In the genomic region with DNA sequence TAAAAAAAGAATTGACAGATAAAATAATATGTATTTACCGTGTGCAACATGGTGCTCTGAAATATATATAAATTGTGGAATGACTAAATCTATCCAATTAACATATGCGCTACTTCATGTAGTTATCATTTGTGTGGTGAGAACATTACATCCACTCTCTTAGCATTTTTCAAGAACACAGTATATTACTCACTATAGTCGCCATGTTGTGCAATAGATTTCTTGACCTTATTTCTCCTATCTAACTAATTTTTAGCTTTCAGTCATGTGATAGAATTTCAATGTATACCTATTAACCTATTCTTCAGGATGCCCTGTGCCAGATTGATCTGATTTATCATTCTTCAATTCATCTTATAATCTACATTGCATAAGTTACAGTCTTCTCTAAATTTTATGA, we compare ENCODE assay signal across 18 cellular contexts.
DNase-seq lines count a peak whose midpoint lies in the region; ATAC-seq, FAIRE-seq and TF ChIP-seq lines count a peak whose summit lies in the region.
"Had no signal": no experiment of that assay in that cellular context is flagged by ENCODE, and none has a peak within 500 bp of the region (broad histone marks: within the 10 kb centered on the region; RNA-seq: fewer than 3 reads in every experiment).

No MANE protein-coding gene starts in this region.

- H3K36me3 ChIP-seq in HepG2 (replicated peaks in 1 of 2; ENCODE audit: control insufficient read depth in 1 of 2, insufficient read depth in 2 of 2, low read length in 2 of 2) = no peaks in the 10 kb centered on the region
- no peaks in the 10 kb centered on the region for H3K36me3 ChIP-seq in right lobe of liver
- no peaks in the 10 kb centered on the region for H3K36me3 ChIP-seq in brain microvascular endothelial cell (replicated peaks)
- H3K36me3 ChIP-seq in smooth muscle cell (ENCODE audit: low read depth) = no peaks in the 10 kb centered on the region
- H3K36me3 ChIP-seq: BLaER1 treated with 17β-estradiol and CSF1 and Interleukin-3, amounts not matched to agents 10 nM and 100 nM; HAP-1 had no signal

- H3K4me2 ChIP-seq in HepG2 (ENCODE audit: low read depth, low read length) (no peak overlapping the region), smooth muscle cell (peak overlapping the region; percentile 28)
- H3K4me2 ChIP-seq: BLaER1 treated with 17β-estradiol and CSF1 and Interleukin-3, amounts not matched to agents 10 nM and 100 nM had no signal

- peaks cover 4% of the 10 kb centered on the region for H3F3A ChIP-seq in smooth muscle cell (ENCODE audit: low read depth)

- no peaks in the 10 kb centered on the region for H3K79me2 ChIP-seq in HepG2 (ENCODE audit: insufficient read depth, low read length)
- no peaks in the 10 kb centered on the region for H3K79me2 ChIP-seq in smooth muscle cell (ENCODE audit: low read depth)

- FAIRE-seq in HepG2 (lab: Jason Lieb, UNC) = no peak
- FAIRE-seq: GM12891, H1 had no signal

- H3K4me1 ChIP-seq in HepG2 (ENCODE audit: insufficient read depth, low read length) (no peaks in the 10 kb centered on the region), right lobe of liver (no peaks in the 10 kb centered on the region), smooth muscle cell (ENCODE audit: low read depth) (no peaks in the 10 kb centered on the region)
- H3K4me1 ChIP-seq: BLaER1 treated with 17β-estradiol and CSF1 and Interleukin-3, amounts not matched to agents 10 nM and 100 nM had no signal

- DNase-seq in HepG2 (ENCODE audit: low spot score) (no peak), right lobe of liver (no peak), brain microvascular endothelial cell (no peak), fibroblast of villous mesenchyme (ENCODE audit: low read depth) (peak; percentile 75), smooth muscle cell (lab: John Stamatoyannopoulos, UW; ENCODE audit: unreplicated experiment) (no peak), NCI-H1105 (lab: John Stamatoyannopoulos, UW) (no peak), NCI-H748 treated with DMSO at 0.1 percent for 48 hours (lab: John Stamatoyannopoulos, UW) (no peak)
- DNase-seq: 8988T; ACHN; Calu3; CD4-positive, CD25-positive, alpha-beta regulatory T cell; DMS 273 treated with DMSO at 0.1 percent for 48 hours; HFFc6 had no signal

- CTCF ChIA-PET in HepG2 (lab: Yijun Ruan, JAX; ENCODE audit: low intra/inter-chr PET ratio, low total read pairs) = no interaction called here

- H2AFZ ChIP-seq in HepG2 (ENCODE audit: low read length) (no peak overlapping the region), smooth muscle cell (ENCODE audit: low read depth) (peak overlapping the region; percentile 11)

- H3K9ac ChIP-seq in HepG2 (ENCODE audit: insufficient read depth, low read depth, low read length) (no peak overlapping the region), smooth muscle cell (ENCODE audit: low read depth) (no peak overlapping the region)
- H3K9ac ChIP-seq: BLaER1 treated with 17β-estradiol and CSF1 and Interleukin-3, amounts not matched to agents 10 nM and 100 nM had no signal

- POLR2A ChIA-PET in HepG2 (lab: Yijun Ruan, JAX) = no interaction called here

- H3K4me3 ChIP-seq in HepG2 (replicated peaks in 1 of 3; ENCODE audit: insufficient read depth in 1 of 3, low read depth in 2 of 3, low read length in 3 of 3) = no peak overlapping the region
- no peak overlapping the region for H3K4me3 ChIP-seq in right lobe of liver
- no peak overlapping the region for H3K4me3 ChIP-seq in brain microvascular endothelial cell (ENCODE audit: low read depth, low read length)
- no peak overlapping the region for H3K4me3 ChIP-seq in fibroblast of villous mesenchyme (ENCODE audit: low read depth, low read length)
- no peak overlapping the region for H3K4me3 ChIP-seq in smooth muscle cell
- H3K4me3 ChIP-seq: BLaER1 treated with 17β-estradiol and CSF1 and Interleukin-3, amounts not matched to agents 10 nM and 100 nM; HAP-1 had no signal

- WGBS in HepG2 (ENCODE audit: low lambda C conversion rate) = 91% methylated on average over 3 of the region's 3 CpGs
- WGBS in right lobe of liver (ENCODE audit: insufficient coverage, low coverage, low lambda C conversion rate, missing lambda C conversion rate) = 78% methylated on average over 3 of the region's 3 CpGs
- WGBS in smooth muscle cell (ENCODE audit: low lambda C conversion rate) = 58% methylated on average over 3 of the region's 3 CpGs

- intact Hi-C loops in HepG2 (cut with micrococcal nuclease; ENCODE audit: unreplicated experiment) (no loop called here), right lobe of liver (cut with DNase I) (no loop called here)

- no peak for ATAC-seq in HepG2
- no peak for ATAC-seq in right lobe of liver
- ATAC-seq in esophagus mucosa = no peak

- TF ChIP-seq POLR2A in HepG2 (IDR thresholded peaks at IDR 0.05; ENCODE audit: insufficient read depth in 1 of 2, low read depth in 2 of 2, low read length in 2 of 2) (no peak), right lobe of liver (IDR thresholded peaks at IDR 0.05) (no peak)

- H4K20me1 ChIP-seq in HepG2 (ENCODE audit: insufficient read depth, low read length) = no peaks in the 10 kb centered on the region
- H4K20me1 ChIP-seq in smooth muscle cell (ENCODE audit: low read depth) = no peaks in the 10 kb centered on the region
- H4K20me1 ChIP-seq: BLaER1 treated with 17β-estradiol and CSF1 and Interleukin-3, amounts not matched to agents 10 nM and 100 nM had no signal

- TF ChIP-seq CTCF in HepG2 (CRISPR knock-in tag; IDR thresholded peaks at IDR 0.05) = no peak
- no peak for TF ChIP-seq CTCF in right lobe of liver (IDR thresholded peaks at IDR 0.05)
- no peak for TF ChIP-seq CTCF in brain microvascular endothelial cell (IDR thresholded peaks at IDR 0.05; ENCODE audit: low read depth, low read length, missing control alignments)
- no peak for TF ChIP-seq CTCF in fibroblast of villous mesenchyme (IDR thresholded peaks at IDR 0.05; ENCODE audit: insufficient read depth, low read depth, low read length)
- no peak for TF ChIP-seq CTCF in smooth muscle cell (IDR thresholded peaks at IDR 0.05; ENCODE audit: borderline replicate concordance, insufficient read depth, poor library complexity, severe bottlenecking)

- H3K27ac ChIP-seq in HepG2 (ENCODE audit: extremely low read length, insufficient read depth, low read length) (no peak overlapping the region), right lobe of liver (no peak overlapping the region), brain microvascular endothelial cell (peak overlapping the region; percentile 9), smooth muscle cell (ENCODE audit: low read depth) (peak overlapping the region; percentile 84)
- H3K27ac ChIP-seq: BLaER1 treated with 17β-estradiol and CSF1 and Interleukin-3, amounts not matched to agents 10 nM and 100 nM had no signal

- H3K27me3 ChIP-seq in HepG2 (ENCODE audit: control insufficient read depth in 1 of 2, insufficient read depth in 2 of 2, low read length in 2 of 2) = no peaks in the 10 kb centered on the region
- no peaks in the 10 kb centered on the region for H3K27me3 ChIP-seq in right lobe of liver
- no peaks in the 10 kb centered on the region for H3K27me3 ChIP-seq in brain microvascular endothelial cell (replicated peaks)
- no peaks in the 10 kb centered on the region for H3K27me3 ChIP-seq in smooth muscle cell (ENCODE audit: low read depth)
- H3K27me3 ChIP-seq: BLaER1 treated with 17β-estradiol and CSF1 and Interleukin-3, amounts not matched to agents 10 nM and 100 nM had no signal

- H3K9me3 ChIP-seq in HepG2 (ENCODE audit: low read length) (peaks cover 9% of the 10 kb centered on the region), right lobe of liver (no peaks in the 10 kb centered on the region), smooth muscle cell (replicated peaks; ENCODE audit: low read depth) (no peaks in the 10 kb centered on the region)
- H3K9me3 ChIP-seq: HAP-1 had no signal

- in situ Hi-C loops in HepG2 (cut with HindIII; ENCODE audit: extremely low pct_ligation_motif_present, low pct_unique_long_range_greater_than_20kb) (loop anchor here (10.0 kb wide), 1 partner anchor 176 kb away; no protein-coding TSS in a partner anchor), brain microvascular endothelial cell (cut with HindIII; ENCODE audit: low pct_ligation_motif_present, low sequenced_read_pairs) (no loop called here)

- BruUV-seq in HepG2 (replicated peaks; lab: Mats Ljungman, UMichigan) = no TSS peak

- no peak for TF ChIP-seq RAD21 in HepG2 (CRISPR knock-in tag; IDR thresholded peaks at IDR 0.05)

- TF ChIP-seq EP300 in HepG2 (IDR thresholded peaks at IDR 0.05; ENCODE audit: low read depth in 2 of 2, low read length in 2 of 2) = no peak
- no peak for TF ChIP-seq EP300 in HepG2 (CRISPR knock-in tag; IDR thresholded peaks at IDR 0.05; ENCODE audit: borderline replicate concordance)

TF ChIP-seq in HepG2, 621 proteins besides CTCF, POLR2A, EP300 and RAD21:
- TF ChIP-seq CEBPB (IDR thresholded peaks at IDR 0.05; ENCODE audit: borderline replicate concordance, low read depth, low read length) = peak; percentile 50; the same call in 1 of the 2 replicates
- TF ChIP-seq HMG20A (CRISPR knock-in tag; IDR thresholded peaks at IDR 0.05; ENCODE audit: borderline replicate concordance) = no peak
TF ChIP-seq in HepG2: peak in this region for 1.

Comparison
In these comparisons a context has a peak if more than half of its experiments do, and no peak if none do; other contexts are left out.
1. H3K27ac ChIP-seq: peak in brain microvascular endothelial cell (single experiment) and smooth muscle cell (single experiment); none in HepG2 (single experiment) and right lobe of liver (0 of 3).